In genomic region chr16:81486555-81487061, GRCh38 we compare ENCODE assay signal across 2 cellular contexts.
TF ChIP-seq lines count a peak whose summit lies in the region.

No MANE protein-coding gene starts in this region.

TF ChIP-seq in A549, 52 proteins besides CTCF, POLR2A, EP300 and RAD21 (continued from another document):
- TF ChIP-seq CBX2 (IDR thresholded peaks at IDR 0.05; ENCODE audit: borderline replicate concordance, low read depth) (no peak), SREBF2 (IDR thresholded peaks at IDR 0.05) (no peak), TFCP2L1 (CRISPR knock-in tag; IDR thresholded peaks at IDR 0.05) (no peak), RCOR1 (IDR thresholded peaks at IDR 0.05; ENCODE audit: low read depth, low read length) (no peak), MYC (IDR thresholded peaks at IDR 0.05; ENCODE audit: borderline replicate concordance, low read length) (no peak), HEYL (CRISPR knock-in tag; IDR thresholded peaks at IDR 0.05) (no peak), HES2 (IDR thresholded peaks at IDR 0.05) (no peak), FOSB (CRISPR knock-in tag; IDR thresholded peaks at IDR 0.05) (no peak), RNF2 (IDR thresholded peaks at IDR 0.05; ENCODE audit: borderline replicate concordance, low read depth) (no peak), EHF (CRISPR knock-in tag; IDR thresholded peaks at IDR 0.05) (no peak), NR3C1 (IDR thresholded peaks at IDR 0.05) (no peak), HDAC2 (IDR thresholded peaks at IDR 0.05) (no peak), SMC3 (IDR thresholded peaks at IDR 0.05) (no peak), CHD4 (IDR thresholded peaks at IDR 0.05; ENCODE audit: borderline replicate concordance) (no peak)
- TF ChIP-seq, protein P1, sequence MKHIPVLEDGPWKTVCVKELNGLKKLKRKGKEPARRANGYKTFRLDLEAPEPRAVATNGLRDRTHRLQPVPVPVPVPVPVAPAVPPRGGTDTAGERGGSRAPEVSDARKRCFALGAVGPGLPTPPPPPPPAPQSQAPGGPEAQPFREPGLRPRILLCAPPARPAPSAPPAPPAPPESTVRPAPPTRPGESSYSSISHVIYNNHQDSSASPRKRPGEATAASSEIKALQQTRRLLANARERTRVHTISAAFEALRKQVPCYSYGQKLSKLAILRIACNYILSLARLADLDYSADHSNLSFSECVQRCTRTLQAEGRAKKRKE (CRISPR knock-in tag; IDR thresholded peaks at IDR 0.05; ENCODE audit: low read depth), result no peak
- TF ChIP-seq, protein P2, sequence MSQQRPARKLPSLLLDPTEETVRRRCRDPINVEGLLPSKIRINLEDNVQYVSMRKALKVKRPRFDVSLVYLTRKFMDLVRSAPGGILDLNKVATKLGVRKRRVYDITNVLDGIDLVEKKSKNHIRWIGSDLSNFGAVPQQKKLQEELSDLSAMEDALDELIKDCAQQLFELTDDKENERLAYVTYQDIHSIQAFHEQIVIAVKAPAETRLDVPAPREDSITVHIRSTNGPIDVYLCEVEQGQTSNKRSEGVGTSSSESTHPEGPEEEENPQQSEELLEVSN (IDR thresholded peaks at IDR 0.05; ENCODE audit: borderline replicate concordance, low read depth), result no peak
- TF ChIP-seq, protein P3, sequence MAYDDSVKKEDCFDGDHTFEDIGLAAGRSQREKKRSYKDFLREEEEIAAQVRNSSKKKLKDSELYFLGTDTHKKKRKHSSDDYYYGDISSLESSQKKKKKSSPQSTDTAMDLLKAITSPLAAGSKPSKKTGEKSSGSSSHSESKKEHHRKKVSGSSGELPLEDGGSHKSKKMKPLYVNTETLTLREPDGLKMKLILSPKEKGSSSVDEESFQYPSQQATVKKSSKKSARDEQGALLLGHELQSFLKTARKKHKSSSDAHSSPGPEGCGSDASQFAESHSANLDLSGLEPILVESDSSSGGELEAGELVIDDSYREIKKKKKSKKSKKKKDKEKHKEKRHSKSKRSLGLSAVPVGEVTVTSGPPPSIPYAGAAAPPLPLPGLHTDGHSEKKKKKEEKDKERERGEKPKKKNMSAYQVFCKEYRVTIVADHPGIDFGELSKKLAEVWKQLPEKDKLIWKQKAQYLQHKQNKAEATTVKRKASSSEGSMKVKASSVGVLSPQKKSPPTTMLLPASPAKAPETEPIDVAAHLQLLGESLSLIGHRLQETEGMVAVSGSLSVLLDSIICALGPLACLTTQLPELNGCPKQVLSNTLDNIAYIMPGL (CRISPR knock-in tag; IDR thresholded peaks at IDR 0.05; ENCODE audit: borderline replicate concordance), result no peak
TF ChIP-seq in A549: peak in this region for 0.

TF ChIP-seq in WTC11, 78 proteins besides CTCF, POLR2A, EP300 and RAD21:
- no peak for TF ChIP-seq STAT6 (CRISPR knock-in tag; conservative IDR thresholded peaks at IDR 0.05; ENCODE audit: low read depth)
TF ChIP-seq in WTC11: peak in this region for 0.
